ENCODE assay signal across 8 cellular contexts in the genomic region with DNA sequence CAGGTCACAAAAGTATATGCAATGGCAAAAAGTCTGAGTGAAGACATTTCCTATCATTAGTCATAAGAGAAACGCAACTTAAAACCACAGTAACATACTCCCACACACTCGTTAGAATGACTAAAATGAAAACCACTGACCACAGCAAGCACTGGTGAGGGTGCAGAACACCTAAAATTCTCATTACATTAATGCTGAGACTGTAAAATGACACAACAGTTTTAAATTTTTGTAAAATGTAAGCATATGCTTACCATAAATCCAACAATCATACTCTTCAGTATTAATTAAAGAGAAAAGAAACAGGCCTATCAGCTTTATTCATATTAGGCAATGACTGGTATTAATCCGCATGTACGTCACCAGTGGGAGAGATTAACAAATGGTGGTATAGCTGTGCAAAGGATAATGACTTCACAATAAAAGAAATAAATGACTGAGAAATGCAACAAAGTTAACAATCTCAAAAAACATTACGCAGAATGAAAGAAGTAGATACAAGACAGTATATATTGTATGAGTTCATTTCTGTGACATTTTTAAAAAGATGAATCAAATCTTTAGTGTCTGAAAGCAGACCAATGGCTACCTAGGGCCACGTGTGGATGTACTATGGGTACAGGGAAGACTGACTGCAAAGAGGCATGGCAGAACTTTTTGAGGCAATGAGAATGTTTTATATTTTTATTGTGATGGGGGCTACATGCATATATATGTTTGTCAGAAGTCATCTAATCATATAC.
DNase-seq lines count a peak whose midpoint lies in the region; ATAC-seq and TF ChIP-seq lines count a peak whose summit lies in the region.

No MANE protein-coding gene starts in this region.

- H3K4me3 ChIP-seq in AG10803 (ENCODE audit: low read length) (no peak overlapping the region), fibroblast of villous mesenchyme (ENCODE audit: low read depth, low read length) (no peak overlapping the region), Caco-2 (ENCODE audit: low read depth, low read length) (no peak overlapping the region), right atrium auricular region (no peak overlapping the region)

- no peaks in the 10 kb centered on the region for H3K9me3 Mint-ChIP-seq in Caco-2 (ENCODE audit: unreplicated experiment)

- H3K27ac Mint-ChIP-seq in Caco-2 (ENCODE audit: unreplicated experiment) = no peak overlapping the region

- H3K4me1 ChIP-seq in Caco-2 = no peaks in the 10 kb centered on the region
- H3K4me1 ChIP-seq in right atrium auricular region = no peaks in the 10 kb centered on the region

- intact Hi-C loops in Caco-2 (cut with micrococcal nuclease; ENCODE audit: unreplicated experiment) = no loop called here

- H3K36me3 ChIP-seq in Caco-2 (ENCODE audit: control insufficient read depth, insufficient read depth, low read length) (no peaks in the 10 kb centered on the region), right atrium auricular region (no peaks in the 10 kb centered on the region)

- CTCF ChIA-PET in Caco-2 (lab: Charles Lee) = no interaction called here

- no peaks in the 10 kb centered on the region for H3K36me3 Mint-ChIP-seq in Caco-2 (ENCODE audit: insufficient read depth, unreplicated experiment)

- no TSS peak for BruUV-seq in Caco-2 (replicated peaks; lab: Mats Ljungman, UMichigan)

- H3K4me3 Mint-ChIP-seq in Caco-2 (ENCODE audit: unreplicated experiment) = no peak overlapping the region

- TF ChIP-seq CTCF in AG10803 (conservative IDR thresholded peaks at IDR 0.05; ENCODE audit: low read length) (no peak), fibroblast of villous mesenchyme (IDR thresholded peaks at IDR 0.05; ENCODE audit: insufficient read depth, low read depth, low read length) (no peak), Caco-2 (IDR thresholded peaks at IDR 0.05; ENCODE audit: insufficient read depth in 1 of 2, low read depth in 1 of 2, low read length in 1 of 2, severe bottlenecking in 1 of 2, unreplicated experiment in 1 of 2) (no peak), right atrium auricular region (IDR thresholded peaks at IDR 0.05) (no peak)

- H3K27me3 ChIP-seq in Caco-2 (replicated peaks; ENCODE audit: control insufficient read depth, insufficient read depth, low read length) (no peaks in the 10 kb centered on the region), right atrium auricular region (no peaks in the 10 kb centered on the region)

- H3K27me3 Mint-ChIP-seq in Caco-2 (ENCODE audit: insufficient read depth, unreplicated experiment) = no peaks in the 10 kb centered on the region

- H3K4me1 Mint-ChIP-seq in Caco-2 (ENCODE audit: low read depth, unreplicated experiment) = no peaks in the 10 kb centered on the region

- POLR2A ChIA-PET in Caco-2 (lab: Charles Lee) = no interaction called here

- ATAC-seq in GM19023 (IDR thresholded peaks at IDR 0.05; ENCODE audit: unreplicated experiment) = peak; percentile 99
- peak; percentile 98 for ATAC-seq in HG03095 (IDR thresholded peaks at IDR 0.05; ENCODE audit: unreplicated experiment)

- peaks cover 3% of the 10 kb centered on the region for H3K9me3 ChIP-seq in Caco-2
- peaks cover 0 to 9% of the 10 kb centered on the region in 2 donors for H3K9me3 ChIP-seq in right atrium auricular region

- DNase-seq in AG10803 (ENCODE audit: low read depth) = peak; percentile 98
- DNase-seq in SKM-1 (lab: John Stamatoyannopoulos, UW; ENCODE audit: unreplicated experiment) = peak; percentile 55
- DNase-seq in fibroblast of villous mesenchyme (ENCODE audit: low read depth) = peak; percentile 93
- no peak for DNase-seq in DMS 273 treated with DMSO at 0.1 percent for 48 hours (lab: John Stamatoyannopoulos, UW)
- DNase-seq in Caco-2 = no peak
- no peak for DNase-seq in right atrium auricular region (ENCODE audit: low spot score)

- no peak overlapping the region for H3K27ac ChIP-seq in right atrium auricular region

Comparison
In these comparisons a context has a peak if more than half of its experiments do, and no peak if none do; other contexts are left out.
1. DNase-seq: peak in AG10803 (single experiment), SKM-1 (single experiment) and fibroblast of villous mesenchyme (single experiment); none in DMS 273 treated with DMSO at 0.1 percent for 48 hours (single experiment), Caco-2 (0 of 2) and right atrium auricular region (single experiment).